28 cellular contexts compared by ENCODE assay signal in genomic region chr6:133052465-133052864, GRCh38.
"Had no signal": no experiment of that assay in that cellular context is flagged by ENCODE, and none has a peak within 500 bp of the region (broad histone marks: within the 10 kb centered on the region; RNA-seq: fewer than 3 reads in every experiment).

No MANE protein-coding gene starts in this region.

- H3K36me3 ChIP-seq: colonic mucosa, esophagus muscularis mucosa, esophagus squamous epithelium, gastrocnemius medialis, gastroesophageal sphincter, heart left ventricle, heart right ventricle had no signal

- ATAC-seq: effector memory CD8-positive, alpha-beta T cell; esophagus mucosa; foreskin keratinocyte; gastrocnemius medialis; gastroesophageal sphincter; heart left ventricle; heart right ventricle had no signal

- FAIRE-seq: colon, endometrium, endothelial cell of umbilical vein, frontal cortex had no signal

- H3K4me3 ChIP-seq: colonic mucosa, coronary artery, dorsolateral prefrontal cortex, esophagus muscularis mucosa, esophagus squamous epithelium, gastrocnemius medialis, gastroesophageal sphincter, heart left ventricle, heart right ventricle had no signal

- H3K9me3 ChIP-seq: colonic mucosa, esophagus muscularis mucosa, esophagus squamous epithelium, gastrocnemius medialis, gastroesophageal sphincter, heart left ventricle, heart right ventricle had no signal

- H3K27ac ChIP-seq: colonic mucosa, coronary artery, dorsolateral prefrontal cortex, epithelial cell of prostate, esophagus muscularis mucosa, esophagus squamous epithelium, foreskin keratinocyte, gastrocnemius medialis, gastroesophageal sphincter, heart left ventricle, heart right ventricle had no signal

- DNase-seq: colonic mucosa; cortex of kidney; dermis blood vessel endothelial cell; dorsolateral prefrontal cortex; effector CD4-positive, alpha-beta T cell; effector CD8-positive, alpha-beta T cell; effector memory CD4-positive, alpha-beta T cell; effector memory CD8-positive, alpha-beta T cell; endodermal cell; erythroblast; esophagus squamous epithelium; foreskin fibroblast; foreskin keratinocyte; foreskin melanocyte; gastrocnemius medialis; glutamatergic neuron; head of caudate nucleus; heart left ventricle; heart right ventricle had no signal

- H3K27me3 ChIP-seq: colonic mucosa, dorsolateral prefrontal cortex, esophagus muscularis mucosa, esophagus squamous epithelium, foreskin keratinocyte, gastrocnemius medialis, gastroesophageal sphincter, heart left ventricle, heart right ventricle had no signal

- H3K4me1 ChIP-seq: colonic mucosa, esophagus squamous epithelium, foreskin keratinocyte had no signal
